ENCODE assay signal across 37 cellular contexts in the genomic region with DNA sequence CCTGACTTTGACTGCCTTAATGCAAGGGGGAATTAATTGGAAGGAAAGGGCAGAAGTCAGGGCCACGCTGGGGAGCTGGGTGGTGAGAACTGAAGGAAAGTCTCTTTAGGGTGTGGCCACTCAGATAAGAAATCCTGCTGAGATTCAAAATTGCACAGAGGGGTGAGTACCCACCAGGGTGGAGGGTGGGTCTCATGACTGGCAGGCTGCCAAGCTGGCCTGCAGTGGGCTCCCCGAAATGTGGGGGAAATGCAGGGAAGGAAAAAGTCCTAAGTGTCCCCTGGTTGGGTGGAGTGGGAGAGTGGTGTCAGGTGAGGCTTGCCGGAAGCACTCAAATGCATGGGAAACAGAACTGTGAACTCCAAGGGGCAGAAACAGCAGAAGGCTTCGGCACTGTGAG. TPM values are rescaled to one million over a fixed set of nuclear protein-coding genes. Genes with fewer than 3 reads are reported as not detected.
"Had no signal": no experiment of that assay in that cellular context is flagged by ENCODE, and none has a peak within 500 bp of the region (broad histone marks: within the 10 kb centered on the region; RNA-seq: fewer than 3 reads in every experiment).

No MANE protein-coding gene starts in this region.

- FAIRE-seq: astrocyte, RCC 7860 had no signal

- H3K36me3 ChIP-seq: adrenal gland, breast epithelium, MG63, WERI-Rb-1 had no signal

- H3K4me3 ChIP-seq: adrenal gland, body of pancreas, breast epithelium, MG63 had no signal

- H3K27me3 ChIP-seq: body of pancreas had no signal

- H3K9me3 Mint-ChIP-seq: activated CD4-positive, alpha-beta T cell treated with anti-CD3 and anti-CD28 coated beads, Interleukin-2, amount 10 ng/mL, durations not matched to agents 24 days and 14 days; activated CD8-positive, alpha-beta T cell treated with anti-CD3 and anti-CD28 coated beads for 36 hours; activated naive CD4-positive, alpha-beta T cell treated with anti-CD3 and anti-CD28 coated beads, Interleukin-2, amount 50 U/mL, for 24 hours; activated naive CD8-positive, alpha-beta T cell treated with anti-CD3 and anti-CD28 coated beads, Interleukin-2, amount 10 ng/mL, durations not matched to agents 7 days and 5 days; activated T-cell treated with anti-CD3 and anti-CD28 coated beads, Interleukin-2, amount 50 U/mL, for 72 hours; activated T-helper 2 cell treated with anti-CD3 and anti-CD28 coated beads, Interferon-gamma antibody, Interleukin-2, Interleukin-4, amounts not matched to agents 10 μg/mL and 5 μg/mL and 100 μg/mL, durations not matched to agents 14 hours and 24 hours and 36 hours had no signal

- H3K27ac ChIP-seq: adrenal gland, body of pancreas, breast epithelium, RWPE1, WERI-Rb-1 had no signal

- H3K9me3 ChIP-seq: adrenal gland, body of pancreas, breast epithelium had no signal

- ATAC-seq: activated CD8-positive, alpha-beta T cell treated with anti-CD3 and anti-CD28 coated beads for 36 hours; activated T-cell treated with anti-CD3 and anti-CD28 coated beads, Interleukin-2, amount 50 U/mL, for 72 hours; body of pancreas; PC-3; Right ventricle myocardium inferior had no signal

- H3K4me1 ChIP-seq: adrenal gland, body of pancreas, breast epithelium had no signal

- H3K27ac Mint-ChIP-seq: activated CD4-positive, alpha-beta T cell treated with anti-CD3 and anti-CD28 coated beads, Interleukin-2, amount 10 ng/mL, durations not matched to agents 24 days and 14 days; activated CD8-positive, alpha-beta T cell treated with anti-CD3 and anti-CD28 coated beads for 36 hours; activated naive CD4-positive, alpha-beta T cell treated with anti-CD3 and anti-CD28 coated beads, Interleukin-2, amount 50 U/mL, for 24 hours; activated naive CD8-positive, alpha-beta T cell treated with anti-CD3 and anti-CD28 coated beads, Interleukin-2, amount 10 ng/mL, durations not matched to agents 7 days and 5 days; activated T-cell treated with anti-CD3 and anti-CD28 coated beads, Interleukin-2, amount 50 U/mL, for 72 hours; activated T-helper 2 cell treated with anti-CD3 and anti-CD28 coated beads, Interferon-gamma antibody, Interleukin-2, Interleukin-4, amounts not matched to agents 10 μg/mL and 5 μg/mL and 100 μg/mL, durations not matched to agents 14 hours and 24 hours and 36 hours had no signal

- H3K4me1 Mint-ChIP-seq: activated CD4-positive, alpha-beta T cell treated with anti-CD3 and anti-CD28 coated beads, Interleukin-2, amount 10 ng/mL, durations not matched to agents 24 days and 14 days; activated naive CD4-positive, alpha-beta T cell treated with anti-CD3 and anti-CD28 coated beads, Interleukin-2, amount 50 U/mL, for 24 hours; activated naive CD8-positive, alpha-beta T cell treated with anti-CD3 and anti-CD28 coated beads, Interleukin-2, amount 10 ng/mL, durations not matched to agents 7 days and 5 days had no signal

- DNase-seq: activated CD4-positive, alpha-beta T cell treated with anti-CD3 and anti-CD28 coated beads, Interleukin-2, amount 10 ng/mL, durations not matched to agents 24 days and 14 days; activated CD4-positive, alpha-beta T cell treated with anti-CD3 and anti-CD28 coated beads, Interleukin-2, amount 50 U/mL, for 4 hours; activated CD8-positive, alpha-beta T cell treated with anti-CD3 and anti-CD28 coated beads for 36 hours; activated gamma-delta T cell; activated naive CD4-positive, alpha-beta T cell treated with Interleukin-2 at 50 U/mL for 16 hours; activated naive CD8-positive, alpha-beta T cell treated with anti-CD3 and anti-CD28 coated beads, Interleukin-2, amount 10 ng/mL, durations not matched to agents 7 days and 5 days; activated T-cell treated with anti-CD3 and anti-CD28 coated beads, Interleukin-2, amount 50 U/mL, for 1 hour; activated T-cell treated with anti-CD3 and anti-CD28 coated beads, Interleukin-2, amount 50 U/mL, for 72 hours; adrenal gland; body of pancreas; Kasumi-1; KG1; MG63; NCI-H1048; NCI-H1105 treated with DMSO at 0.1 percent for 48 hours; NCI-H1436; NCI-H1694; NCI-H1930; NCI-H510A; NCI-H526; NCI-H748 treated with DMSO at 0.1 percent for 48 hours; NK-92 treated with Interleukin-12 subunit alpha and Interleukin-12 subunit beta, amount 100 ng/mL, for 24 hours; PC-3; SW 1271; T-helper 1 cell; T1000; WERI-Rb-1 had no signal

- H3K36me3 Mint-ChIP-seq: activated naive CD4-positive, alpha-beta T cell treated with anti-CD3 and anti-CD28 coated beads, Interleukin-2, amount 50 U/mL, for 24 hours; activated naive CD8-positive, alpha-beta T cell treated with anti-CD3 and anti-CD28 coated beads, Interleukin-2, amount 10 ng/mL, durations not matched to agents 7 days and 5 days had no signal

- H3K4me3 Mint-ChIP-seq: activated CD4-positive, alpha-beta T cell treated with anti-CD3 and anti-CD28 coated beads, Interleukin-2, amount 10 ng/mL, durations not matched to agents 24 days and 14 days; activated CD8-positive, alpha-beta T cell treated with anti-CD3 and anti-CD28 coated beads for 36 hours; activated naive CD4-positive, alpha-beta T cell treated with anti-CD3 and anti-CD28 coated beads, Interleukin-2, amount 50 U/mL, for 24 hours; activated naive CD8-positive, alpha-beta T cell treated with anti-CD3 and anti-CD28 coated beads, Interleukin-2, amount 10 ng/mL, durations not matched to agents 7 days and 5 days; activated T-cell treated with anti-CD3 and anti-CD28 coated beads, Interleukin-2, amount 50 U/mL, for 72 hours had no signal

RNA-seq across cellular contexts. Expression of gene EIF4E1B, which starts 40.9 kb away (rescaled TPM):
- total RNA-seq: activated CD4-positive, alpha-beta T cell treated with anti-CD3 and anti-CD28 coated beads, Interleukin-2, amount 10 ng/mL, durations not matched to agents 24 days and 14 days; activated CD8-positive, alpha-beta memory T cell treated with anti-CD3 and anti-CD28 coated beads for 36 hours; activated CD8-positive, alpha-beta T cell treated with anti-CD3 and anti-CD28 coated beads for 36 hours; activated naive CD8-positive, alpha-beta T cell treated with anti-CD3 and anti-CD28 coated beads, Interleukin-2, amount 10 ng/mL, durations not matched to agents 7 days and 5 days; activated T-cell treated with anti-CD3 and anti-CD28 coated beads, Interleukin-2, amount 50 U/mL, for 72 hours; activated T-helper 2 cell treated with anti-CD3 and anti-CD28 coated beads, Interferon-gamma antibody, Interleukin-2, Interleukin-4, amounts not matched to agents 10 μg/mL and 5 μg/mL and 100 μg/mL, durations not matched to agents 14 hours and 24 hours and 36 hours; astrocyte; cardiac septum; PC-3; Right ventricle myocardium inferior; T-helper 2 cell treated with Interferon-gamma antibody and Interleukin-4, amounts not matched to agents 100 ng/mL and 5 ng/mL, for 36 hours had no signal

RNA-seq across cellular contexts. Expression of gene SNCB, which starts 41.1 kb away (rescaled TPM):
- total RNA-seq: activated CD4-positive, alpha-beta T cell treated with anti-CD3 and anti-CD28 coated beads, Interleukin-2, amount 10 ng/mL, durations not matched to agents 24 days and 14 days; activated CD8-positive, alpha-beta memory T cell treated with anti-CD3 and anti-CD28 coated beads for 36 hours; activated T-helper 2 cell treated with anti-CD3 and anti-CD28 coated beads, Interferon-gamma antibody, Interleukin-2, Interleukin-4, amounts not matched to agents 10 μg/mL and 5 μg/mL and 100 μg/mL, durations not matched to agents 14 hours and 24 hours and 36 hours; body of pancreas; breast epithelium; Right ventricle myocardium inferior; T-helper 2 cell treated with Interferon-gamma antibody and Interleukin-4, amounts not matched to agents 100 ng/mL and 5 ng/mL, for 36 hours had no signal
